In the genomic region with DNA sequence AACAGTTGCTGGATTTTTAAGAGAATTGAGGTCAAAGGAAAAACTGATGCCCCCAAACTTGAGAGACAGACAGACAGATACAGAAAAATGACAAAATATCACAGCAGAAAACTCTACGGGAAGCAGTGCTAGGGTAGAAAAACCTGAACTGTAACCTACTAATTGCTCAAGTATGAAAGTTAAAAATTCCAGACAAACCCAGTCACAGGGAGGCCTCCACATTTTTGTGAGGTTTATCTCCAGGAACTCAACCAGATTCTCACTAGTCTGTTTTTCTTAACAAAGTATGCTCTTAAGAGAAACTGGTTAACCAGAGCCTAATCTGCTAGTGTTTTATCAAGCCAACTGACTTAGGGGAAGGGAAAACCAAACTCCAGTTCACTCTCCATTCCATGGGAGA, we compare ENCODE assay signal across 15 cellular contexts. TPM values are rescaled to one million over a fixed set of nuclear protein-coding genes. Genes with fewer than 3 reads are reported as not detected.
DNase-seq lines count a peak whose midpoint lies in the region; ATAC-seq and TF ChIP-seq lines count a peak whose summit lies in the region.
"Had no signal": no experiment of that assay in that cellular context is flagged by ENCODE, and none has a peak within 500 bp of the region (broad histone marks: within the 10 kb centered on the region; RNA-seq: fewer than 3 reads in every experiment).

No MANE protein-coding gene starts in this region.

- H3K23me2 ChIP-seq in H9 (ENCODE audit: insufficient read length, low read depth, low read length, poor library complexity, severe bottlenecking): no peaks in the 10 kb centered on the region

- H3K79me1 ChIP-seq in IMR-90 (ENCODE audit: low read depth in 1 of 2, low read length in 2 of 2): no peaks in the 10 kb centered on the region
- H3K79me1 ChIP-seq in H9 (ENCODE audit: insufficient read depth, low read depth, low read length, poor library complexity, severe bottlenecking): no peaks in the 10 kb centered on the region

- H2BK5ac ChIP-seq in IMR-90 (ENCODE audit: low read depth, low read length, poor library complexity, severe bottlenecking) (peak overlapping the region; percentile 99), H9 (ENCODE audit: insufficient read length, low read length) (no peak overlapping the region)

- WGBS in IMR-90 (ENCODE audit: extremely low coverage in 2 of 2, insufficient read length in 1 of 2), 2 experiments: no CpG with 5 or more reads among the region's 1 CpG
- WGBS in mammary epithelial cell (ENCODE audit: low coverage, missing lambda C conversion rate): 0% methylated on average over 1 of the region's 1 CpG
- WGBS in H9 (ENCODE audit: extremely low coverage, insufficient read length, low lambda C conversion rate): no CpG with 5 or more reads among the region's 1 CpG

- H3K14ac ChIP-seq in IMR-90 (replicated peaks; ENCODE audit: low read depth, low read length) (peak overlapping the region; percentile 85), H9 (ENCODE audit: insufficient read depth, low read length) (no peak overlapping the region)

- peak overlapping the region; percentile 79; the same call in 1 of the 2 replicates for H3K56ac ChIP-seq in IMR-90 (ENCODE audit: extremely low read depth, insufficient read depth, low read length)
- no peak overlapping the region for H3K56ac ChIP-seq in H9 (ENCODE audit: insufficient read length, low read depth, low read length)

- H3K27ac Mint-ChIP-seq in H9: no peak overlapping the region
- H3K27ac Mint-ChIP-seq in activated CD4-positive, alpha-beta T cell treated with anti-CD3 and anti-CD28 coated beads for 36 hours: no peak overlapping the region
- H3K27ac Mint-ChIP-seq: activated B cell treated with CpG ODN at 0.5 μM for 24 hours, nephron had no signal

- H3K18ac ChIP-seq in IMR-90 (ENCODE audit: low read depth, low read length): peak overlapping the region; percentile 100
- no peak overlapping the region for H3K18ac ChIP-seq in H9 (ENCODE audit: insufficient read length, low read depth, low read length)

- peak overlapping the region; percentile 21 for H2AK9ac ChIP-seq in IMR-90 (replicated peaks; ENCODE audit: low read depth, low read length, poor library complexity)

- CTCF ChIA-PET in AG04450 (lab: Charles Lee): no interaction called here
- CTCF ChIA-PET in IMR-90 (lab: Yijun Ruan, JAX): no interaction called here
- CTCF ChIA-PET in mammary epithelial cell (lab: Charles Lee; ENCODE audit: low non-redundant PET): no interaction called here
- CTCF ChIA-PET in activated CD4-positive, alpha-beta T cell treated with anti-CD3 and anti-CD28 coated beads for 36 hours (lab: Charles Lee): no interaction called here

- H2BK120ac ChIP-seq in IMR-90 (ENCODE audit: low read depth, low read length): peak overlapping the region; percentile 97
- no peak overlapping the region for H2BK120ac ChIP-seq in H9 (ENCODE audit: low read depth, low read length, poor library complexity, severe bottlenecking)

- no peak overlapping the region for H2BK12ac ChIP-seq in H9 (ENCODE audit: insufficient read length, low read depth, low read length)

- BruUV-seq in IMR-90 (replicated peaks; lab: Mats Ljungman, UMichigan) (no TSS peak), mammary epithelial cell (replicated peaks; lab: Mats Ljungman, UMichigan) (no TSS peak)

- H2AFZ ChIP-seq in IMR-90 (replicated peaks; ENCODE audit: low read length, poor library complexity) (peak overlapping the region; percentile 67), mammary epithelial cell (ENCODE audit: low read depth, low read length) (peak overlapping the region; percentile 82), H9 (ENCODE audit: low read length) (no peak overlapping the region)

- ATAC-seq in IMR-90 (ENCODE audit: low read depth) (peak; percentile 95), GM19467 (IDR thresholded peaks at IDR 0.05; ENCODE audit: unreplicated experiment) (no peak)
- no peak for ATAC-seq in activated CD4-positive, alpha-beta T cell treated with anti-CD3 and anti-CD28 coated beads for 36 hours
- ATAC-seq: activated T-cell treated with anti-CD3 and anti-CD28 coated beads, Interleukin-2, amount 50 U/mL, for 4 hours had no signal

- H4K8ac ChIP-seq in IMR-90 (ENCODE audit: low read depth in 2 of 2, low read length in 2 of 2) (peak overlapping the region; percentile 67 to 91; a peak in 3 of 4 replicates), H9 (replicated peaks; ENCODE audit: insufficient read length, low read depth, low read length) (no peak overlapping the region)

- H3K9me3 Mint-ChIP-seq in H9: peaks cover 0 to 5% of the 10 kb centered on the region in 2 experiments; a peak in 1 of 5 replicates
- H3K9me3 Mint-ChIP-seq in activated CD4-positive, alpha-beta T cell treated with anti-CD3 and anti-CD28 coated beads for 36 hours (ENCODE audit: low read depth): peaks cover 10% of the 10 kb centered on the region

- H3K4ac ChIP-seq in IMR-90 (ENCODE audit: low read depth, low read length) (peak overlapping the region; percentile 93), H9 (ENCODE audit: low read depth, low read length) (no peak overlapping the region)

- H3K9me1 ChIP-seq in IMR-90 (ENCODE audit: insufficient read depth, low read length): no peaks in the 10 kb centered on the region

- H3K23ac ChIP-seq in IMR-90 (ENCODE audit: low read depth, low read length) (peak overlapping the region; percentile 90), H9 (ENCODE audit: insufficient read length, low read depth, low read length) (no peak overlapping the region)

- peak overlapping the region; percentile 82 for H3K27ac ChIP-seq in AG04450 (ENCODE audit: low read depth, low read length)
- H3K27ac ChIP-seq in IMR-90 (ENCODE audit: insufficient read depth, low read length): peak overlapping the region; percentile 86
- H3K27ac ChIP-seq in mammary epithelial cell (ENCODE audit: insufficient read depth, low read depth, low read length): peak overlapping the region; percentile 86
- H3K27ac ChIP-seq in H9 (ENCODE audit: insufficient read length, low read depth, low read length): no peak overlapping the region
- H3K27ac ChIP-seq: HL-60, tibial nerve had no signal

- TF ChIP-seq CTCF in AG04450 (IDR thresholded peaks at IDR 0.05; ENCODE audit: low read depth, low read length) (no peak), IMR-90 (conservative IDR thresholded peaks at IDR 0.05; ENCODE audit: low read depth, low read length) (no peak), mammary epithelial cell (conservative IDR thresholded peaks at IDR 0.05 in 1 of 2, IDR thresholded peaks at IDR 0.05 in 1 of 2; ENCODE audit: extremely low read depth in 1 of 2, insufficient read depth in 1 of 2, low read depth in 1 of 2, low read length in 2 of 2) (no peak), H9 (conservative IDR thresholded peaks at IDR 0.05) (no peak), GM13977 (IDR thresholded peaks at IDR 0.05; ENCODE audit: extremely low read depth, insufficient read depth, missing control alignments) (no peak)

- no peak overlapping the region for H3T11ph ChIP-seq in H9 (ENCODE audit: low read length)

- H3K9ac ChIP-seq in IMR-90 (ENCODE audit: low read depth, low read length) (peak overlapping the region; percentile 14; the same call in 1 of the 2 replicates), mammary epithelial cell (ENCODE audit: insufficient read depth, low read length) (peak overlapping the region; percentile 29), H9 (ENCODE audit: extremely low read depth, insufficient read length, low read length) (no peak overlapping the region)

- intact Hi-C loops in IMR-90 (cut with micrococcal nuclease): loop anchor here (1.0 kb wide), 1 partner anchor 10 kb away; no protein-coding TSS in a partner anchor
- intact Hi-C loops in mammary epithelial cell (cut with micrococcal nuclease): loop anchor here (1.0 kb wide), 2 partner anchors 11 to 20 kb away; a partner anchor contains a TSS
- intact Hi-C loops in activated CD4-positive, alpha-beta T cell treated with anti-CD3 and anti-CD28 coated beads for 36 hours (cut with DNase I, micrococcal nuclease): no loop called here

- H3K36me3 ChIP-seq in IMR-90 (ENCODE audit: control insufficient read depth, insufficient read depth, low read length): no peaks in the 10 kb centered on the region
- H3K36me3 ChIP-seq in mammary epithelial cell (ENCODE audit: insufficient read depth, low read length): no peaks in the 10 kb centered on the region
- H3K36me3 ChIP-seq: BE2C, tibial nerve had no signal

- H3K4me3 ChIP-seq in AG04450 (ENCODE audit: low read depth, low read length) (no peak overlapping the region), IMR-90 (ENCODE audit: insufficient read depth, low read depth, low read length) (no peak overlapping the region), mammary epithelial cell (replicated peaks in 1 of 3; ENCODE audit: insufficient read depth in 1 of 3, low read depth in 2 of 3, low read length in 3 of 3) (no peak overlapping the region)
- H3K4me3 ChIP-seq: tibial nerve had no signal

- H3K4me3 Mint-ChIP-seq in H9: no peak overlapping the region
- H3K4me3 Mint-ChIP-seq in activated CD4-positive, alpha-beta T cell treated with anti-CD3 and anti-CD28 coated beads for 36 hours: no peak overlapping the region
- H3K4me3 Mint-ChIP-seq: activated B cell treated with CpG ODN at 0.5 μM for 24 hours; activated T-cell treated with anti-CD3 and anti-CD28 coated beads, Interleukin-2, amount 50 U/mL, for 4 hours; nephron had no signal

- POLR2A ChIA-PET in AG04450 (lab: Yijun Ruan, JAX): interaction anchor here (1.1 kb wide), 1 partner anchor 10 kb away, joined by 4 read pairs; no protein-coding TSS in a partner anchor
- POLR2A ChIA-PET in IMR-90 (lab: Charles Lee; ENCODE audit: unreplicated experiment): no interaction called here
- POLR2A ChIA-PET in activated CD4-positive, alpha-beta T cell treated with anti-CD3 and anti-CD28 coated beads for 36 hours (lab: Charles Lee): no interaction called here

- H3K27me3 ChIP-seq in AG04450 (ENCODE audit: control insufficient read depth, insufficient read depth, low read length) (no peaks in the 10 kb centered on the region), IMR-90 (ENCODE audit: control insufficient read depth, insufficient read depth, low read length) (no peaks in the 10 kb centered on the region), mammary epithelial cell (ENCODE audit: insufficient read depth, low read length) (no peaks in the 10 kb centered on the region), H9 (ENCODE audit: insufficient read depth, low read length) (no peaks in the 10 kb centered on the region)
- H3K27me3 ChIP-seq: BE2C, tibial nerve had no signal

- H3K4me2 ChIP-seq in IMR-90 (ENCODE audit: low read depth, low read length): peak overlapping the region; percentile 94; the same call in 1 of the 2 replicates
- peak overlapping the region; percentile 64 for H3K4me2 ChIP-seq in mammary epithelial cell (ENCODE audit: insufficient read depth, low read depth, low read length)
- no peak overlapping the region for H3K4me2 ChIP-seq in H9 (ENCODE audit: insufficient read depth, insufficient read length, low read length)

- H2AK5ac ChIP-seq in IMR-90 (ENCODE audit: low read depth, low read length) (peak overlapping the region; percentile 5; the same call in 1 of the 2 replicates), H9 (ENCODE audit: insufficient read length, low read length) (no peak overlapping the region)

- TF ChIP-seq POLR2A in IMR-90 (IDR thresholded peaks at IDR 0.05; ENCODE audit: low read depth, low read length): no peak

- TF ChIP-seq RAD21 in IMR-90 (IDR thresholded peaks at IDR 0.05; ENCODE audit: low read length): no peak

- H4K5ac ChIP-seq in IMR-90 (ENCODE audit: low read depth, low read length): peak overlapping the region; percentile 100
- H4K5ac ChIP-seq in H9 (ENCODE audit: insufficient read length, low read depth, low read length): no peak overlapping the region

- H4K91ac ChIP-seq in IMR-90 (ENCODE audit: insufficient read depth, low read depth, low read length) (peak overlapping the region; percentile 96), H9 (ENCODE audit: insufficient read length, low read depth, low read length) (no peak overlapping the region)

- peak; percentile 76 for DNase-seq in AG04450 (ENCODE audit: low read depth, low spot score)
- DNase-seq in IMR-90: peak; percentile 93
- DNase-seq in mammary epithelial cell: peak; percentile 79
- DNase-seq in kidney tubule cell (ENCODE audit: low spot score): peak; percentile 95
- DNase-seq in H9: no peak
- DNase-seq in activated CD4-positive, alpha-beta T cell treated with anti-CD3 and anti-CD28 coated beads for 36 hours: no peak
- DNase-seq in GM13977 (ENCODE audit: low spot score): no peak
- DNase-seq: activated B cell treated with CpG ODN at 0.5 μM for 24 hours; activated T-cell treated with anti-CD3 and anti-CD28 coated beads, Interleukin-2, amount 50 U/mL, for 4 hours; BE2C; NCI-H524 had no signal

- H2BK15ac ChIP-seq in IMR-90 (ENCODE audit: low read depth, low read length): peak overlapping the region; percentile 93; the same call in 2 of the 3 replicates
- no peak overlapping the region for H2BK15ac ChIP-seq in H9 (ENCODE audit: low read depth, low read length)

- H3K9me3 ChIP-seq in AG04450 (ENCODE audit: control insufficient read depth, insufficient read depth, low read length) (no peaks in the 10 kb centered on the region), IMR-90 (ENCODE audit: control insufficient read depth, insufficient read depth, low read length) (peaks cover 2% of the 10 kb centered on the region), mammary epithelial cell (replicated peaks; ENCODE audit: insufficient read depth, low read length) (no peaks in the 10 kb centered on the region), H9 (ENCODE audit: control insufficient read depth, low read depth, low read length) (no peaks in the 10 kb centered on the region)
- H3K9me3 ChIP-seq: BE2C, tibial nerve had no signal

- H3K36me3 Mint-ChIP-seq in H9 (ENCODE audit: insufficient read depth in 1 of 3, low read depth in 3 of 3): no peaks in the 10 kb centered on the region; a peak in 1 of 7 replicates
- H3K36me3 Mint-ChIP-seq in activated CD4-positive, alpha-beta T cell treated with anti-CD3 and anti-CD28 coated beads for 36 hours (ENCODE audit: low read depth): peaks cover 6% of the 10 kb centered on the region

- H4K20me1 ChIP-seq in IMR-90 (ENCODE audit: insufficient read depth, low read length) (no peaks in the 10 kb centered on the region), mammary epithelial cell (ENCODE audit: insufficient read depth, low read length) (no peaks in the 10 kb centered on the region), H9 (ENCODE audit: control insufficient read depth, insufficient read depth, insufficient read length) (no peaks in the 10 kb centered on the region)

- no peaks in the 10 kb centered on the region for H3K27me3 Mint-ChIP-seq in H9 (ENCODE audit: low read depth)
- peaks cover 28% of the 10 kb centered on the region for H3K27me3 Mint-ChIP-seq in activated CD4-positive, alpha-beta T cell treated with anti-CD3 and anti-CD28 coated beads for 36 hours
- H3K27me3 Mint-ChIP-seq: activated B cell treated with CpG ODN at 0.5 μM for 24 hours had no signal

- dilution Hi-C loops in IMR-90 (cut with HindIII; ENCODE audit: low sequenced_read_pairs, unreplicated experiment): no loop called here
- dilution Hi-C loops in mammary epithelial cell (cut with HindIII; ENCODE audit: low sequenced_read_pairs): no loop called here

- peaks cover 4 to 10% of the 10 kb centered on the region in 2 experiments; a peak in 3 of 4 replicates for H3K4me1 Mint-ChIP-seq in H9
- H3K4me1 Mint-ChIP-seq in activated CD4-positive, alpha-beta T cell treated with anti-CD3 and anti-CD28 coated beads for 36 hours: no peaks in the 10 kb centered on the region
- H3K4me1 Mint-ChIP-seq: activated B cell treated with CpG ODN at 0.5 μM for 24 hours, nephron had no signal

- H3K79me2 ChIP-seq in mammary epithelial cell (ENCODE audit: insufficient read depth, low read length) (no peaks in the 10 kb centered on the region), H9 (ENCODE audit: insufficient read depth, low read length) (no peaks in the 10 kb centered on the region)

- H2BK20ac ChIP-seq in IMR-90 (ENCODE audit: low read depth, low read length) (peak overlapping the region; percentile 98), H9 (ENCODE audit: low read depth, low read length, poor library complexity, severe bottlenecking) (no peak overlapping the region)

- in situ Hi-C loops in IMR-90 (cut with MboI; ENCODE audit: low sequenced_read_pairs) (no loop called here), mammary epithelial cell (cut with MboI; ENCODE audit: low sequenced_read_pairs in 2 of 2) (no loop called here), GM13977 (cut with MboI; ENCODE audit: low pct_unique_long_range_greater_than_20kb, low sequenced_read_pairs, unreplicated experiment) (no loop called here)

- H3K4me1 ChIP-seq in IMR-90 (ENCODE audit: control insufficient read depth, insufficient read depth, low read length): peaks cover 7% of the 10 kb centered on the region
- peaks cover 20% of the 10 kb centered on the region for H3K4me1 ChIP-seq in mammary epithelial cell (ENCODE audit: insufficient read depth, low read length)
- H3K4me1 ChIP-seq in H9 (ENCODE audit: insufficient read depth, low read length): no peaks in the 10 kb centered on the region
- H3K4me1 ChIP-seq: BE2C, tibial nerve had no signal

RNA-seq across cellular contexts. Expression of a gene that starts 19.9 kb away (rescaled TPM):
- 32.5 and 38.7 TPM in 2 replicates for polyA plus RNA-seq in AG04450 (2011; rRNA removed)
- polyA minus RNA-seq in AG04450 (2011; rRNA and poly(A)+ RNA removed): 53.4 and 87.6 TPM in 2 replicates
- 48.6 and 52.5 TPM in 2 replicates for total RNA-seq in IMR-90 (2012; rRNA removed)
- polyA plus RNA-seq in IMR-90 (2012; rRNA removed): 11.4 and 14.5 TPM in 2 replicates
- 3.9 and 4.6 TPM in 2 replicates for polyA plus RNA-seq in IMR-90 (2012; cell fraction: cytosol; rRNA removed)
- polyA plus RNA-seq in IMR-90 (2012; cell fraction: nucleus; rRNA removed; ENCODE audit: low replicate concordance): 2.2 and 8.0 TPM in 2 replicates
- total RNA-seq in mammary epithelial cell: 10 to 100 TPM; 85.5 to 88.4 TPM
- polyA plus RNA-seq in mammary epithelial cell: 28.1 TPM
- 104 TPM for polyA minus RNA-seq in mammary epithelial cell
- total RNA-seq in H9 (2021): 15.5 and 16.8 TPM in 2 replicates
- total RNA-seq in activated CD4-positive, alpha-beta T cell treated with anti-CD3 and anti-CD28 coated beads for 36 hours: 1 to 10 TPM; 7.6 to 8.3 TPM

Comparison
In these comparisons a context has a peak if more than half of its experiments do, and no peak if none do; other contexts are left out.
1. DNase-seq: peak in AG04450 (single experiment), IMR-90 (single experiment), mammary epithelial cell (single experiment) and kidney tubule cell (single experiment); none in H9 (single experiment), activated CD4-positive, alpha-beta T cell treated with anti-CD3 and anti-CD28 coated beads for 36 hours (single experiment) and GM13977 (single experiment).
2. intact Hi-C loops: an anchor here in IMR-90 (1.0 kb wide) and mammary epithelial cell (1.0 kb wide); none called in activated CD4-positive, alpha-beta T cell treated with anti-CD3 and anti-CD28 coated beads for 36 hours.